Comparison of ENCODE assay signal across 8 cellular contexts in the genomic region with DNA sequence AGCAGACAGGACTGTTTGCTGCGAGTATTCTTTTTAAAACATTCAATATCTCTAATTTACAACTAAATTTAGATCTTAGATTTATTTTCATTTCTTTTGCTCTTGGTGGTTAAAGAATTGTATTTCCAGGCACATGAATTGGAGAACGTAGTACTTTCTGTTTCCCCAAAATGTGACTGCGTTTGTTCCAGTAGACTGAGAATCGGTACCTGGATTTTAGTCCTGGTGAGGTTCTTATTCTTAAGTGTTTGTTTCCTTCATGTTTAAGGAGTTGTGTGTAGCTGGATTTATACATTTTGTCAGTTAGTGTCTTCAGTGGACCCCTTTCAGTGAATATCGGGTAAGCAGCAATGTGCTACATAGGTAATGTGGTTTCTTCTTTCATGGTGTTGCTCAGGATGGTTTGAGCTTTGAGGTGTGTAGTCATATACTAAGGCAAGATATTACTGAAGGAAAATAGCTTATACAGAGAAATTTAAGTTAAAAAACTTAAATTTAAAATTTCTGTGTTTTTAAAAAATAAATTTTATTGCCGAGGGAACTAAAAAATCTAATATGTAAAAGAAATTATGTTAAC. TPM values are rescaled to one million over a fixed set of nuclear protein-coding genes. Genes with fewer than 3 reads are reported as not detected.
DNase-seq lines count a peak whose midpoint lies in the region; ATAC-seq and TF ChIP-seq lines count a peak whose summit lies in the region.

No MANE protein-coding gene starts in this region.

- no peak overlapping the region for H3K27ac ChIP-seq in AG04450 (ENCODE audit: low read depth, low read length)

- H3K27ac Mint-ChIP-seq in brain: peak overlapping the region; percentile 74 to 95 (median 90)

- peaks cover 81% of the 10 kb centered on the region for H3K4me1 Mint-ChIP-seq in brain

- no peaks in the 10 kb centered on the region for H3K9me3 Mint-ChIP-seq in brain

- peaks cover 4% of the 10 kb centered on the region for H3K27me3 Mint-ChIP-seq in brain

- H3K36me3 Mint-ChIP-seq in brain: peaks cover 13% of the 10 kb centered on the region

- CTCF ChIA-PET in AG04450 (lab: Charles Lee): interaction anchor here (0.6 to 1.2 kb wide), 2 partner anchors 25 to 758 kb away, joined by 3 read pairs; no protein-coding TSS in a partner anchor

- no peak for ATAC-seq in HG02981 (IDR thresholded peaks at IDR 0.05; ENCODE audit: unreplicated experiment)

- peak overlapping the region; percentile 87 to 96 (median 87) for H3K4me3 Mint-ChIP-seq in brain

- POLR2A ChIA-PET in AG04450 (lab: Yijun Ruan, JAX): no interaction called here

- H3K4me3 ChIP-seq in AG04450 (ENCODE audit: low read depth, low read length) (peak overlapping the region; percentile 82), mononuclear cell (ENCODE audit: low read length) (peak overlapping the region; percentile 92)
- peak overlapping the region; percentile 80 for H3K4me3 ChIP-seq in Jurkat, Clone E6-1 (ENCODE audit: low read length)

- H3K27me3 ChIP-seq in AG04450 (ENCODE audit: control insufficient read depth, insufficient read depth, low read length) (no peaks in the 10 kb centered on the region), mononuclear cell (ENCODE audit: insufficient read depth, low read length) (no peaks in the 10 kb centered on the region)

- DNase-seq in AG04450 (ENCODE audit: low read depth, low spot score) (no peak), hippocampal formation (lab: John Stamatoyannopoulos, UW) (no peak), SKM-1 (lab: John Stamatoyannopoulos, UW; ENCODE audit: unreplicated experiment) (no peak), occipital lobe (lab: John Stamatoyannopoulos, UW) (no peak)
- DNase-seq in Jurkat, Clone E6-1 (ENCODE audit: low read depth, low spot score): peak; percentile 16

- peaks cover 34% of the 10 kb centered on the region for H3K4me1 ChIP-seq in mononuclear cell (ENCODE audit: insufficient read depth, low read length)

- H3K9me3 ChIP-seq in AG04450 (ENCODE audit: control insufficient read depth, insufficient read depth, low read length) (no peaks in the 10 kb centered on the region; the same call in 1 of the 2 replicates), mononuclear cell (ENCODE audit: low read depth, low read length) (no peaks in the 10 kb centered on the region)

- no peak for TF ChIP-seq CTCF in AG04450 (IDR thresholded peaks at IDR 0.05; ENCODE audit: low read depth, low read length)
- TF ChIP-seq CTCF in brain (conservative IDR thresholded peaks at IDR 0.05): no peak

RNA-seq across cellular contexts. Expression of a gene that starts 6.8 kb away (rescaled TPM):
- polyA plus RNA-seq in AG04450 (2011; rRNA removed) (14.3 and 23.6 TPM in 2 replicates), brain (ENCODE audit: insufficient read depth, low read depth, low replicate concordance) (4.9 TPM)
- 17.3 and 34.7 TPM in 2 replicates for polyA minus RNA-seq in AG04450 (2011; rRNA and poly(A)+ RNA removed)
- 14.0 TPM for polyA plus RNA-seq in Jurkat, Clone E6-1 (2012; ENCODE audit: insufficient read depth, insufficient read length)
- total RNA-seq in mononuclear cell (120 TPM), occipital lobe (53.0 TPM)

RNA-seq across cellular contexts. Expression of a gene that starts 7.0 kb away (rescaled TPM):
- polyA plus RNA-seq in AG04450 (2011; rRNA removed): 2.1 and 2.2 TPM in 2 replicates
- polyA minus RNA-seq in AG04450 (2011; rRNA and poly(A)+ RNA removed): 1.4 and 4.6 TPM in 2 replicates
- 1.6 TPM for polyA plus RNA-seq in Jurkat, Clone E6-1 (2012; ENCODE audit: insufficient read depth, insufficient read length)
- polyA plus RNA-seq in brain (ENCODE audit: insufficient read depth, low read depth, low replicate concordance): 2.1 TPM
- total RNA-seq in mononuclear cell: 8.2 TPM
- total RNA-seq in occipital lobe: 34.9 TPM
